In the genomic region with DNA sequence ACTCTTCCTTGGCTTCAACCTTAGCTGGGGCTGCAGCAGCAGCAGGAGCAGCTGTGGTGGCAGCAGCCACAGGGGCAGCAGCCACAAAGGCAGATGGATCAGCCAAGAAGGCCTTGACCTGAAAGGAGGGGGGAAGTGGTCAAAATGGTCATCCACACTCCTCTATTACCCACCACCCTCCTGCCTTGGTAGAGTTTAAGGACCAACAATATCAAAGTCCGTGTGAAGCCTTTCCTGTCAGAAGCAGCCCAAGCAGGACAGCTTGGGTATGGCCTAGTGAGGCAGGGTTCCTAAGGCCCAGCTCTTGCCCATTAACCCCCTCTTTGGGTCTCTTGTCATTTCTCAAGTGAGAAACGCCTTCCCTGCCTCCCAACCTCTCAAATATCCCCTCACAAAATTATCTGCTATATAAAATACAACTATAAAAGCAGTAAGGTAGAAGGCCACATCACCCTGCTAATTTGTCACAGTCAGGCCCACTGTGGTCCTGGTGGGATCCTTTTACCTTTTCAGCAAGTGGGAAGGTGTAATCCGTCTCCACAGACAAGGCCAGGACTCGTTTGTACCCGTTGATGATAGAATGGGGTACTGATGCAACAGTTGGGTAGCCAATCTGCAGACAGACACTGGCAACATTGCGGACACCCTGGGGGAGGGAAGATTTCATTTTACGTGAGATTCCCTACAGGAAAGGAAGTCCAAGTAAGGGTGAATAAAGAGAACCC, we compare ENCODE assay signal across 7 cellular contexts. TPM values are rescaled to one million over a fixed set of nuclear protein-coding genes. Genes with fewer than 3 reads are reported as not detected.
DNase-seq lines count a peak whose midpoint lies in the region; ATAC-seq and TF ChIP-seq lines count a peak whose summit lies in the region.
"Not testable (repeated sequence)": the region's sequence is repeated elsewhere in the genome, so short reads cannot be mapped to it uniquely, and the experiment has no call there.

No MANE protein-coding gene starts in this region.

- H3K27ac ChIP-seq in HUES64 (ENCODE audit: low read depth, low read length): peak overlapping the region; percentile 47; the same call in 1 of the 2 replicates

- not testable (repeated sequence) for H3K4me1 ChIP-seq in HUES64 (ENCODE audit: insufficient read depth, low read length)

- not testable (repeated sequence) for H3K9ac ChIP-seq in HUES64 (ENCODE audit: low read depth, low read length)

- 89% methylated on average over 7 of the region's 7 CpGs for WGBS in HUES64

- not testable (repeated sequence) for H3K9me3 ChIP-seq in HUES64 (ENCODE audit: insufficient read depth, low read depth, low read length)

- intact Hi-C loops in activated CD4-positive, alpha-beta T cell treated with anti-CD3 and anti-CD28 coated beads, Interleukin-2, amount 10 ng/mL, durations not matched to agents 24 days and 14 days (cut with micrococcal nuclease): not testable (repeated sequence)

- not testable (repeated sequence) for TF ChIP-seq POLR2A in erythroblast (IDR thresholded peaks at IDR 0.05; ENCODE audit: low read length)

- peak overlapping the region; percentile 34 for H3K27ac Mint-ChIP-seq in activated CD4-positive, alpha-beta T cell treated with anti-CD3 and anti-CD28 coated beads, Interleukin-2, amount 10 ng/mL, durations not matched to agents 24 days and 14 days
- H3K27ac Mint-ChIP-seq in activated naive CD4-positive, alpha-beta T cell treated with anti-CD3 and anti-CD28 coated beads, Interleukin-2, amount 50 U/mL, for 72 hours: peak overlapping the region; percentile 66 to 97
- H3K27ac Mint-ChIP-seq in neural crest cell (ENCODE audit: unreplicated experiment): not testable (repeated sequence)

- H3K27me3 Mint-ChIP-seq in activated CD4-positive, alpha-beta T cell treated with anti-CD3 and anti-CD28 coated beads, Interleukin-2, amount 10 ng/mL, durations not matched to agents 24 days and 14 days; neural crest cell (ENCODE audit: low read depth): not testable (repeated sequence)

- peaks cover 59% of the 10 kb centered on the region for H3K36me3 Mint-ChIP-seq in activated CD4-positive, alpha-beta T cell treated with anti-CD3 and anti-CD28 coated beads, Interleukin-2, amount 10 ng/mL, durations not matched to agents 24 days and 14 days (ENCODE audit: low read depth)
- H3K36me3 Mint-ChIP-seq in activated naive CD4-positive, alpha-beta T cell treated with anti-CD3 and anti-CD28 coated beads, Interleukin-2, amount 50 U/mL, for 72 hours: peaks cover 39 to 63% of the 10 kb centered on the region in 2 donors
- peaks cover 38% of the 10 kb centered on the region for H3K36me3 Mint-ChIP-seq in neural crest cell (ENCODE audit: low read depth)

- not testable (repeated sequence) for TF ChIP-seq CTCF in neural crest cell (conservative IDR thresholded peaks at IDR 0.05)

- peaks cover 35% of the 10 kb centered on the region for H3K4me1 Mint-ChIP-seq in activated CD4-positive, alpha-beta T cell treated with anti-CD3 and anti-CD28 coated beads, Interleukin-2, amount 10 ng/mL, durations not matched to agents 24 days and 14 days
- peaks cover 57% of the 10 kb centered on the region for H3K4me1 Mint-ChIP-seq in neural crest cell

- peak overlapping the region; percentile 58 for H3K4me3 Mint-ChIP-seq in activated CD4-positive, alpha-beta T cell treated with anti-CD3 and anti-CD28 coated beads, Interleukin-2, amount 10 ng/mL, durations not matched to agents 24 days and 14 days
- H3K4me3 Mint-ChIP-seq in neural crest cell: peak overlapping the region; percentile 93

- H3K27me3 ChIP-seq in HUES64 (ENCODE audit: insufficient read depth, low read length): not testable (repeated sequence)

- peak; percentile 25 for DNase-seq in ELF-1 (ENCODE audit: low read depth, low spot score)
- DNase-seq in OCI-M1 (lab: John Stamatoyannopoulos, UW): peak; percentile 16
- DNase-seq in activated CD4-positive, alpha-beta T cell treated with anti-CD3 and anti-CD28 coated beads, Interleukin-2, amount 10 ng/mL, durations not matched to agents 24 days and 14 days; activated naive CD4-positive, alpha-beta T cell treated with anti-CD3 and anti-CD28 coated beads, Interleukin-2, amount 50 U/mL, for 72 hours (ENCODE audit: low spot score in 2 of 2); neural crest cell (ENCODE audit: low read depth, low spot score): not testable (repeated sequence)
- DNase-seq in erythroblast (lab: John Stamatoyannopoulos, UW): peak; percentile 15 to 28

- H3K36me3 ChIP-seq in HUES64 (ENCODE audit: insufficient read depth, low read length): peaks cover 52% of the 10 kb centered on the region

- peak overlapping the region; percentile 20; the same call in 1 of the 2 replicates for H3K4me3 ChIP-seq in HUES64 (ENCODE audit: low read length)

- not testable (repeated sequence) for ATAC-seq in activated naive CD4-positive, alpha-beta T cell treated with anti-CD3 and anti-CD28 coated beads, Interleukin-2, amount 50 U/mL, for 72 hours

- not testable (repeated sequence) for H3K9me3 Mint-ChIP-seq in activated CD4-positive, alpha-beta T cell treated with anti-CD3 and anti-CD28 coated beads, Interleukin-2, amount 10 ng/mL, durations not matched to agents 24 days and 14 days; activated naive CD4-positive, alpha-beta T cell treated with anti-CD3 and anti-CD28 coated beads, Interleukin-2, amount 50 U/mL, for 72 hours; neural crest cell

RNA-seq across cellular contexts. Expression of a gene that starts 2.5 kb away (rescaled TPM):
- polyA plus RNA-seq in HUES64 (2013, experiment 1 of 2): 47.5 TPM
- polyA plus RNA-seq in HUES64 (2013, experiment 2 of 2): 48.9 TPM
- 169 and 176 TPM in 2 replicates for total RNA-seq in activated CD4-positive, alpha-beta T cell treated with anti-CD3 and anti-CD28 coated beads, Interleukin-2, amount 10 ng/mL, durations not matched to agents 24 days and 14 days
- 100 to 1,000 TPM; 114 to 131 TPM for total RNA-seq in activated naive CD4-positive, alpha-beta T cell treated with anti-CD3 and anti-CD28 coated beads, Interleukin-2, amount 50 U/mL, for 72 hours
- total RNA-seq in neural crest cell: 108 and 114 TPM in 2 replicates

RNA-seq across cellular contexts. Expression of a gene that starts 3.9 kb away (rescaled TPM):
- polyA plus RNA-seq in HUES64 (2013, experiment 1 of 2): 3,198 TPM
- polyA plus RNA-seq in HUES64 (2013, experiment 2 of 2): 3,274 TPM
- total RNA-seq in activated CD4-positive, alpha-beta T cell treated with anti-CD3 and anti-CD28 coated beads, Interleukin-2, amount 10 ng/mL, durations not matched to agents 24 days and 14 days: 2,659 and 2,699 TPM in 2 replicates
- total RNA-seq in activated naive CD4-positive, alpha-beta T cell treated with anti-CD3 and anti-CD28 coated beads, Interleukin-2, amount 50 U/mL, for 72 hours: 1,000 to 10,000 TPM; 4,045 to 4,525 TPM
- 2,997 and 3,023 TPM in 2 replicates for total RNA-seq in neural crest cell
